8 cellular contexts compared by ENCODE assay signal in the genomic region with DNA sequence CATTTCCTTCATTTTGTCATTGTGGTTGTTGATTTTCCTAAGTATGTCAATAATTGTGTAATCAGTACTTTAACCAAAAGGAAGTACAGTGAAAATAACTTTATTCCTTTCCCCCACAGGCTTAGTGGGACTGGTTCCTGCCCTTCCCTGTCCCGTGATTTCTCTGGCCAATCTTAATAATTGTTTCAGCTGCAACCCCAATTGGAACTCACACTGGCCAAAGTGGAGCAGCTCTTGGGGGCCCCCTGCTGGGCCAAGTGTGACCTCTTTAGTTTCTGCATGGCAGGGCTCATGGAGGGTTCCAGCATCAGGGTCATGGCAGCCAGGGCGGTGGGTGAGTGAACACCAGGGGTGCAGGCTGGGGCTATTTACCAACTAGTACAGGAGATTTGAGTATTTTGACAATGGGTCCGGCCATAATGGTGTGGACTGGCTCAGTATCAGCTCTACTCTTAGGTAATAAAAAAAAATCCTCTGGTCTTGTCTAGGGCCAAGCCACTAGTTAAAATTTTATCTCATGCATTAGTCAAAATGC. TPM values are rescaled to one million over a fixed set of nuclear protein-coding genes. Genes with fewer than 3 reads are reported as not detected.
A peak's percentile ranks its signal among the peaks of the same experiment; 100 is the strongest.
DNase-seq lines count a peak whose midpoint lies in the region; ATAC-seq, FAIRE-seq and TF ChIP-seq lines count a peak whose summit lies in the region.

No MANE protein-coding gene starts in this region.

- POLR2A ChIA-PET in activated CD4-positive, alpha-beta T cell treated with anti-CD3 and anti-CD28 coated beads, Interleukin-2, amount 10 ng/mL, durations not matched to agents 7 days and 5 days (lab: Charles Lee), result interaction anchor here (0.5 kb wide), 1 partner anchor 9 kb away, joined by 4 read pairs; no protein-coding TSS in a partner anchor

- H3K27me3 ChIP-seq in dorsolateral prefrontal cortex, result no peaks in the 10 kb centered on the region

- CTCF ChIA-PET in activated CD4-positive, alpha-beta T cell treated with anti-CD3 and anti-CD28 coated beads, Interleukin-2, amount 10 ng/mL, durations not matched to agents 7 days and 5 days (lab: Charles Lee), result interaction anchor here (0.6 to 3.4 kb wide), 33 partner anchors 8 to 447 kb away, joined by 3 to 28 read pairs (median 3); partner anchors contain the start of genes CYCS and OSBPL3

- H3K27ac Mint-ChIP-seq in activated CD4-positive, alpha-beta T cell treated with anti-CD3 and anti-CD28 coated beads, Interleukin-2, amount 10 ng/mL, durations not matched to agents 7 days and 5 days, result no peak overlapping the region

- peak; percentile 30 to 71 (median 60) for TF ChIP-seq CTCF in dorsolateral prefrontal cortex (IDR thresholded peaks at IDR 0.05 in 54 of 56, conservative IDR thresholded peaks at IDR 0.05 in 2 of 56; ENCODE audit: low read depth in 1 of 56, partially characterized antibody in 56 of 56)

- peaks cover 12% of the 10 kb centered on the region for H3K4me1 Mint-ChIP-seq in activated CD4-positive, alpha-beta T cell treated with anti-CD3 and anti-CD28 coated beads, Interleukin-2, amount 10 ng/mL, durations not matched to agents 7 days and 5 days

- FAIRE-seq in GM18507 (lab: Jason Lieb, UNC), result peak; percentile 79

- no peak overlapping the region for H3K27ac ChIP-seq in dorsolateral prefrontal cortex

- peaks cover 9% of the 10 kb centered on the region for H3K27me3 Mint-ChIP-seq in activated CD4-positive, alpha-beta T cell treated with anti-CD3 and anti-CD28 coated beads, Interleukin-2, amount 10 ng/mL, durations not matched to agents 7 days and 5 days

- H3K9me3 Mint-ChIP-seq in activated CD4-positive, alpha-beta T cell treated with anti-CD3 and anti-CD28 coated beads, Interleukin-2, amount 10 ng/mL, durations not matched to agents 7 days and 5 days, result no peaks in the 10 kb centered on the region

- H3K4me3 Mint-ChIP-seq in activated CD4-positive, alpha-beta T cell treated with anti-CD3 and anti-CD28 coated beads, Interleukin-2, amount 10 ng/mL, durations not matched to agents 7 days and 5 days, result no peak overlapping the region

- H3K36me3 Mint-ChIP-seq in activated CD4-positive, alpha-beta T cell treated with anti-CD3 and anti-CD28 coated beads, Interleukin-2, amount 10 ng/mL, durations not matched to agents 7 days and 5 days (ENCODE audit: low read depth), result no peaks in the 10 kb centered on the region

- intact Hi-C loops in dorsolateral prefrontal cortex (cut with DNase I), result loop anchor here in 1 of 2 donors (5.0 kb wide), 1 partner anchor 281 kb away; no protein-coding TSS in a partner anchor

- no peak overlapping the region for H3K4me3 ChIP-seq in dorsolateral prefrontal cortex

- peak; percentile 21 for DNase-seq in 8988T
- peak; percentile 58 for DNase-seq in GM18507 (ENCODE audit: extremely low spot score, insufficient read length, low read depth)
- DNase-seq in NCI-H526 (lab: John Stamatoyannopoulos, UW), result peak; percentile 48 to 84
- peak; percentile 82 for DNase-seq in activated CD4-positive, alpha-beta T cell treated with anti-CD3 and anti-CD28 coated beads, Interleukin-2, amount 10 ng/mL, durations not matched to agents 7 days and 5 days
- DNase-seq in dorsolateral prefrontal cortex, result peak in 9 of 10 donors; percentile 7 to 64 (median 50)
- peak; percentile 64 for DNase-seq in medulla oblongata (ENCODE audit: extremely low spot score)
- DNase-seq in stimulated activated CD8-positive, alpha-beta memory T cell treated with anti-CD3 and anti-CD28 coated beads, Interleukin-15, amount 100 ng/mL, for 4 hours (ENCODE audit: low read depth in 2 of 2), result peak; percentile 29 to 52

- peak; percentile 64 for ATAC-seq in HG03103 (IDR thresholded peaks at IDR 0.05; ENCODE audit: low read depth, unreplicated experiment)

RNA-seq across cellular contexts. Expression of gene CYCS, which starts 31.7 kb away (rescaled TPM):
- total RNA-seq in activated CD4-positive, alpha-beta T cell treated with anti-CD3 and anti-CD28 coated beads, Interleukin-2, amount 10 ng/mL, durations not matched to agents 7 days and 5 days, result 100 to 1,000 TPM in 1 of 2 experiments, 10 to 100 TPM in 1; 96.1 to 108 TPM
- total RNA-seq in dorsolateral prefrontal cortex, result 100 to 1,000 TPM in 116 of 120 experiments, 10 to 100 TPM in 4; 75.3 to 284 (median 169) TPM

Comparison
In these comparisons a context has a peak if more than half of its experiments do, and no peak if none do; other contexts are left out.
1. DNase-seq: peak in every context shown above with its lines; median percentile 82 in activated CD4-positive, alpha-beta T cell treated with anti-CD3 and anti-CD28 coated beads, Interleukin-2, amount 10 ng/mL, durations not matched to agents 7 days and 5 days; 66 in NCI-H526; 64 in medulla oblongata; 58 in GM18507; 50 in dorsolateral prefrontal cortex; 40 in stimulated activated CD8-positive, alpha-beta memory T cell treated with anti-CD3 and anti-CD28 coated beads, Interleukin-15, amount 100 ng/mL, for 4 hours; 21 in 8988T.